ENCODE assay signal across 21 cellular contexts in genomic region chr7:12898004-12898403, GRCh38.
"Had no signal": no experiment of that assay in that cellular context is flagged by ENCODE, and none has a peak within 500 bp of the region (broad histone marks: within the 10 kb centered on the region; RNA-seq: fewer than 3 reads in every experiment).

No MANE protein-coding gene starts in this region.

- H3K36me3 ChIP-seq: cardiac muscle cell, heart right ventricle, left lung, tibial artery had no signal

- H3K27me3 ChIP-seq: cardiac muscle cell, heart right ventricle, left lung, tibial artery had no signal

- DNase-seq: activated CD4-positive, alpha-beta T cell treated with anti-CD3 and anti-CD28 coated beads for 4 hours; activated CD4-positive, alpha-beta T cell treated with anti-CD3 and anti-CD28 coated beads, Interleukin-2, amount 50 U/mL, for 48 hours; activated CD4-positive, CD25-positive, alpha-beta regulatory T cell; activated gamma-delta T cell; activated naive CD4-positive, alpha-beta T cell treated with anti-CD3 and anti-CD28 coated beads, Interleukin-2, amount 50 U/mL, for 16 hours; activated naive CD8-positive, alpha-beta T cell treated with anti-CD3 and anti-CD28 coated beads, Interleukin-2, amount 50 U/mL, for 24 hours; activated T-cell treated with anti-CD3 and anti-CD28 coated beads for 4 hours; heart right ventricle; immature natural killer cell; kidney glomerular epithelial cell; left lung; natural killer cell; retina; stimulated activated CD4-positive, alpha-beta T cell treated with anti-CD3 and anti-CD28 coated beads, Interleukin-12 subunit alpha, Interleukin-12 subunit beta, amount 100 ng/mL, for 4 hours; stimulated activated CD4-positive, alpha-beta T cell treated with anti-CD3 and anti-CD28 coated beads, Interleukin-4, amount 100 ng/mL, for 4 hours; stimulated activated naive CD8-positive, alpha-beta T cell treated with anti-CD3 and anti-CD28 coated beads, Interleukin-15, amount 100 ng/mL, for 72 hours; T1000; tibial artery had no signal

- H3K4me1 ChIP-seq: heart right ventricle, left lung, tibial artery had no signal

- ATAC-seq: activated naive CD8-positive, alpha-beta T cell treated with anti-CD3 and anti-CD28 coated beads, Interleukin-2, amount 50 U/mL, for 24 hours; heart right ventricle; left lung; natural killer cell; stimulated activated naive CD8-positive, alpha-beta T cell treated with anti-CD3 and anti-CD28 coated beads, Interleukin-15, amount 100 ng/mL, for 72 hours had no signal

- H3K4me3 ChIP-seq: cardiac muscle cell, heart right ventricle, left lung, lung, tibial artery had no signal

- H3K27ac ChIP-seq: cardiac muscle cell, epithelial cell of prostate, heart right ventricle, left lung, tibial artery had no signal

- H3K9me3 ChIP-seq: heart right ventricle, left lung, tibial artery had no signal
